In genomic region chr6:118764766-118765165, GRCh38 we compare ENCODE assay signal across 15 cellular contexts.
"Had no signal": no experiment of that assay in that cellular context is flagged by ENCODE, and none has a peak within 500 bp of the region (broad histone marks: within the 10 kb centered on the region; RNA-seq: fewer than 3 reads in every experiment).

No MANE protein-coding gene starts in this region.

- DNase-seq: activated CD4-positive, alpha-beta T cell treated with anti-CD3 and anti-CD28 coated beads for 1 hour; activated CD4-positive, alpha-beta T cell treated with anti-CD3 and anti-CD28 coated beads, Interleukin-2, amount 50 U/mL, for 4 hours; activated naive CD4-positive, alpha-beta T cell treated with Interleukin-2 at 50 U/mL for 16 hours; dermis blood vessel endothelial cell; effector memory CD8-positive, alpha-beta T cell; immature natural killer cell; midbrain; stimulated activated CD4-positive, alpha-beta T cell treated with anti-CD3 and anti-CD28 coated beads, Interleukin-2, amount 100 ng/mL, for 48 hours; stimulated activated naive B cell treated with anti-CD40 and anti-IgM and Interleukin-4, amounts not matched to agents 10 μg/mL and 1 μg/mL and 100 μg/mL, for 72 hours; thyroid gland; uterus had no signal

- H3K4me3 ChIP-seq: breast epithelium, heart left ventricle, thyroid gland, uterus had no signal

- H3K4me3 Mint-ChIP-seq: activated T-helper 17 cell treated with anti-CD3 and anti-CD28 coated beads, Interleukin-2, amount 50 U/mL, for 72 hours; effector memory CD8-positive, alpha-beta T cell; immature natural killer cell; stimulated activated naive B cell treated with anti-CD40 and anti-IgM and Interleukin-4, amounts not matched to agents 10 μg/mL and 1 μg/mL and 100 μg/mL, for 72 hours had no signal

- H3K27me3 ChIP-seq: breast epithelium, heart left ventricle, thyroid gland, uterus had no signal

- H3K9me3 Mint-ChIP-seq: activated T-helper 17 cell treated with anti-CD3 and anti-CD28 coated beads, Interleukin-2, amount 50 U/mL, for 72 hours; effector memory CD8-positive, alpha-beta T cell; immature natural killer cell; stimulated activated naive B cell treated with anti-CD40 and anti-IgM and Interleukin-4, amounts not matched to agents 10 μg/mL and 1 μg/mL and 100 μg/mL, for 72 hours had no signal

- H3K36me3 Mint-ChIP-seq: immature natural killer cell; stimulated activated naive B cell treated with anti-CD40 and anti-IgM and Interleukin-4, amounts not matched to agents 10 μg/mL and 1 μg/mL and 100 μg/mL, for 72 hours had no signal

- H3K27ac ChIP-seq: breast epithelium, epithelial cell of prostate, thyroid gland, uterus had no signal

- H3K4me1 ChIP-seq: breast epithelium, thyroid gland, uterus had no signal

- H3K27ac Mint-ChIP-seq: activated T-helper 17 cell treated with anti-CD3 and anti-CD28 coated beads, Interleukin-2, amount 50 U/mL, for 72 hours; effector memory CD8-positive, alpha-beta T cell; immature natural killer cell had no signal

- H3K27me3 Mint-ChIP-seq: activated T-helper 17 cell treated with anti-CD3 and anti-CD28 coated beads, Interleukin-2, amount 50 U/mL, for 72 hours; effector memory CD8-positive, alpha-beta T cell; stimulated activated naive B cell treated with anti-CD40 and anti-IgM and Interleukin-4, amounts not matched to agents 10 μg/mL and 1 μg/mL and 100 μg/mL, for 72 hours had no signal

- H3K36me3 ChIP-seq: breast epithelium, heart left ventricle, thyroid gland, uterus had no signal

- H3K9me3 ChIP-seq: breast epithelium, heart left ventricle, thyroid gland, uterus had no signal
